36 cellular contexts compared by ENCODE assay signal in the genomic region with DNA sequence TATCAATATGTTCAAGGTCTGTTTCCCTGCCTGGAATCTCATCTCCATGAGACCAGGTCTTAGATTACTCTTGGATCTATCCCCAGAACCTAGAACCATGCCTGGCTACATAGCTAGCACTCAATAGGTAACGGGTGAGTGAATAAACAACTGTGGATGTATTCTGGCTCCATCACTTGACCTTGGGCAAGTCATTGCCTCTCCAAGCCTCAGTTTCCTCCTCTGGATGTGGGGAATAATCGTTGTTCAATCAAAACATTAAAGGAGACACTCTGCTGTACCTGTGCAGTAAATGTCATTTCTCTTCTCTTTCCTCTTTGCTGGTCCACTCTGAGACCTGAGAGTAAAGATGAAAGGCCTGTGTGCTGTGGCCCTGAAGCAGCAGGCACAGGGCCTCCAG.
"Had no signal": no experiment of that assay in that cellular context is flagged by ENCODE, and none has a peak within 500 bp of the region (broad histone marks: within the 10 kb centered on the region; RNA-seq: fewer than 3 reads in every experiment).

No MANE protein-coding gene starts in this region.

- ATAC-seq: activated CD8-positive, alpha-beta T cell treated with anti-CD3 and anti-CD28 coated beads for 36 hours; activated naive CD4-positive, alpha-beta T cell treated with anti-CD3 and anti-CD28 coated beads, Interleukin-2, amount 50 U/mL, for 72 hours; activated T-cell treated with anti-CD3 and anti-CD28 coated beads, Interleukin-2, amount 50 U/mL, for 4 hours; activated T-cell treated with anti-CD3 and anti-CD28 coated beads, Interleukin-2, amount 50 U/mL, for 72 hours; activated T-helper 17 cell treated with anti-CD3 and anti-CD28 coated beads, Interleukin-2, amount 50 U/mL, for 72 hours; body of pancreas had no signal

- H3K9me3 Mint-ChIP-seq: activated B cell treated with CpG ODN at 0.5 μM for 24 hours; activated CD4-positive, alpha-beta memory T cell treated with anti-CD3 and anti-CD28 coated beads for 36 hours; activated CD4-positive, alpha-beta T cell treated with anti-CD3 and anti-CD28 coated beads, Interleukin-2, amount 10 ng/mL, durations not matched to agents 24 days and 14 days; activated CD8-positive, alpha-beta T cell treated with anti-CD3 and anti-CD28 coated beads for 36 hours; activated naive CD4-positive, alpha-beta T cell treated with anti-CD3 and anti-CD28 coated beads for 36 hours; activated naive CD4-positive, alpha-beta T cell treated with anti-CD3 and anti-CD28 coated beads, Interleukin-2, amount 50 U/mL, for 72 hours; activated naive CD8-positive, alpha-beta T cell treated with anti-CD3 and anti-CD28 coated beads for 36 hours; activated T-cell treated with anti-CD3 and anti-CD28 coated beads, Interleukin-2, amount 50 U/mL, for 4 hours; activated T-cell treated with anti-CD3 and anti-CD28 coated beads, Interleukin-2, amount 50 U/mL, for 72 hours; activated T-helper 1 cell treated with anti-CD3 and anti-CD28 coated beads, Interleukin-12 subunit alpha, Interleukin-12 subunit beta, Interleukin-2, Interleukin-4 antibody, amounts not matched to agents 30 ng/mL and 10 ng/mL and 1 ng/mL, durations not matched to agents 14 hours and 24 hours and 36 hours; activated T-helper 17 cell treated with anti-CD3 and anti-CD28 coated beads, Interleukin-2, amount 50 U/mL, for 72 hours; central memory CD8-positive, alpha-beta T cell; T-helper 1 cell treated with Interleukin-12 subunit alpha and Interleukin-12 subunit beta and Interleukin-4 antibody, amounts not matched to agents 30 μg/mL and 1 μg/mL, for 36 hours; T-helper 2 cell treated with Interferon-gamma antibody and Interleukin-4, amounts not matched to agents 5 μg/mL and 100 μg/mL, for 36 hours had no signal

- H3K9me3 ChIP-seq: adrenal gland, body of pancreas, breast epithelium had no signal

- H3K36me3 Mint-ChIP-seq: activated CD4-positive, alpha-beta memory T cell treated with anti-CD3 and anti-CD28 coated beads for 36 hours; activated naive CD4-positive, alpha-beta T cell treated with anti-CD3 and anti-CD28 coated beads, Interleukin-2, amount 50 U/mL, for 72 hours; activated naive CD8-positive, alpha-beta T cell treated with anti-CD3 and anti-CD28 coated beads for 36 hours had no signal

- H3K4me1 Mint-ChIP-seq: activated B cell treated with CpG ODN at 0.5 μM for 24 hours; activated CD4-positive, alpha-beta T cell treated with anti-CD3 and anti-CD28 coated beads, Interleukin-2, amount 10 ng/mL, durations not matched to agents 24 days and 14 days; activated naive CD8-positive, alpha-beta T cell treated with anti-CD3 and anti-CD28 coated beads for 36 hours; activated T-helper 17 cell treated with anti-CD3 and anti-CD28 coated beads, Interleukin-2, amount 50 U/mL, for 72 hours; central memory CD8-positive, alpha-beta T cell had no signal

- H3K27me3 ChIP-seq: adrenal gland, body of pancreas, brain microvascular endothelial cell, breast epithelium had no signal

- H3K27ac ChIP-seq: adrenal gland, body of pancreas, brain microvascular endothelial cell, breast epithelium, VCaP had no signal

- H3K36me3 ChIP-seq: adrenal gland, brain microvascular endothelial cell, breast epithelium had no signal

- H3K4me1 ChIP-seq: adrenal gland, body of pancreas, breast epithelium had no signal

- H3K27ac Mint-ChIP-seq: activated B cell treated with CpG ODN at 0.5 μM for 24 hours; activated CD4-positive, alpha-beta memory T cell treated with anti-CD3 and anti-CD28 coated beads for 36 hours; activated CD4-positive, alpha-beta T cell treated with anti-CD3 and anti-CD28 coated beads, Interleukin-2, amount 10 ng/mL, durations not matched to agents 24 days and 14 days; activated CD8-positive, alpha-beta T cell treated with anti-CD3 and anti-CD28 coated beads for 36 hours; activated naive CD4-positive, alpha-beta T cell treated with anti-CD3 and anti-CD28 coated beads for 36 hours; activated naive CD4-positive, alpha-beta T cell treated with anti-CD3 and anti-CD28 coated beads, Interleukin-2, amount 50 U/mL, for 72 hours; activated naive CD8-positive, alpha-beta T cell treated with anti-CD3 and anti-CD28 coated beads for 36 hours; activated T-cell treated with anti-CD3 and anti-CD28 coated beads, Interleukin-2, amount 50 U/mL, for 72 hours; activated T-helper 1 cell treated with anti-CD3 and anti-CD28 coated beads, Interleukin-12 subunit alpha, Interleukin-12 subunit beta, Interleukin-2, Interleukin-4 antibody, amounts not matched to agents 30 ng/mL and 10 ng/mL and 1 ng/mL, durations not matched to agents 14 hours and 24 hours and 36 hours; activated T-helper 17 cell treated with anti-CD3 and anti-CD28 coated beads, Interleukin-2, amount 50 U/mL, for 72 hours; T-helper 2 cell treated with Interferon-gamma antibody and Interleukin-4, amounts not matched to agents 5 μg/mL and 100 μg/mL, for 36 hours had no signal

- H3K4me3 Mint-ChIP-seq: activated B cell treated with CpG ODN at 0.5 μM for 24 hours; activated CD4-positive, alpha-beta memory T cell treated with anti-CD3 and anti-CD28 coated beads for 36 hours; activated CD4-positive, alpha-beta T cell treated with anti-CD3 and anti-CD28 coated beads, Interleukin-2, amount 10 ng/mL, durations not matched to agents 24 days and 14 days; activated CD8-positive, alpha-beta T cell treated with anti-CD3 and anti-CD28 coated beads for 36 hours; activated naive CD4-positive, alpha-beta T cell treated with anti-CD3 and anti-CD28 coated beads for 36 hours; activated naive CD8-positive, alpha-beta T cell treated with anti-CD3 and anti-CD28 coated beads for 36 hours; activated T-cell treated with anti-CD3 and anti-CD28 coated beads, Interleukin-2, amount 50 U/mL, for 4 hours; activated T-cell treated with anti-CD3 and anti-CD28 coated beads, Interleukin-2, amount 50 U/mL, for 72 hours; activated T-helper 1 cell treated with anti-CD3 and anti-CD28 coated beads, Interleukin-12 subunit alpha, Interleukin-12 subunit beta, Interleukin-2, Interleukin-4 antibody, amounts not matched to agents 30 ng/mL and 10 ng/mL and 1 ng/mL, durations not matched to agents 14 hours and 24 hours and 36 hours; activated T-helper 17 cell treated with anti-CD3 and anti-CD28 coated beads, Interleukin-2, amount 50 U/mL, for 72 hours; central memory CD8-positive, alpha-beta T cell; T-helper 1 cell treated with Interleukin-12 subunit alpha and Interleukin-12 subunit beta and Interleukin-4 antibody, amounts not matched to agents 30 μg/mL and 1 μg/mL, for 36 hours; T-helper 2 cell treated with Interferon-gamma antibody and Interleukin-4, amounts not matched to agents 5 μg/mL and 100 μg/mL, for 36 hours had no signal

- H3K4me3 ChIP-seq: adrenal gland, body of pancreas, breast epithelium had no signal

- DNase-seq: activated B cell treated with CpG ODN at 0.5 μM for 24 hours; activated CD4-positive, alpha-beta memory T cell treated with anti-CD3 and anti-CD28 coated beads for 36 hours; activated CD4-positive, alpha-beta T cell treated with anti-CD3 and anti-CD28 coated beads for 4 hours; activated CD4-positive, alpha-beta T cell treated with anti-CD3 and anti-CD28 coated beads, Interleukin-2, amount 10 ng/mL, durations not matched to agents 24 days and 14 days; activated CD4-positive, alpha-beta T cell treated with anti-CD3 and anti-CD28 coated beads, Interleukin-2, amount 50 U/mL, for 1 hour; activated CD4-positive, alpha-beta T cell treated with anti-CD3 and anti-CD28 coated beads, Interleukin-2, amount 50 U/mL, for 4 hours; activated CD4-positive, CD25-positive, alpha-beta regulatory T cell treated with anti-CD3 and anti-CD28 coated beads, Interleukin-2, amount 50 U/mL, for 72 hours; activated CD8-positive, alpha-beta memory T cell treated with anti-CD3 and anti-CD28 coated beads, Interleukin-2, amount 50 U/mL, for 4 hours; activated CD8-positive, alpha-beta T cell treated with anti-CD3 and anti-CD28 coated beads for 36 hours; activated effector memory CD4-positive, alpha-beta T cell treated with anti-CD3 and anti-CD28 coated beads, Interleukin-2, amount 50 U/mL, for 16 hours; activated gamma-delta T cell treated with Interleukin-2 at 50 U/mL for 16 hours; activated naive CD4-positive, alpha-beta T cell; activated naive CD4-positive, alpha-beta T cell treated with anti-CD3 and anti-CD28 coated beads for 36 hours; activated naive CD4-positive, alpha-beta T cell treated with anti-CD3 and anti-CD28 coated beads, Interleukin-2, amount 50 U/mL, for 16 hours; activated naive CD8-positive, alpha-beta T cell treated with anti-CD3 and anti-CD28 coated beads for 36 hours; activated T-cell treated with anti-CD3 and anti-CD28 coated beads for 4 hours; activated T-cell treated with anti-CD3 and anti-CD28 coated beads, Interleukin-2, amount 50 U/mL, for 1 hour; activated T-cell treated with anti-CD3 and anti-CD28 coated beads, Interleukin-2, amount 50 U/mL, for 4 hours; activated T-cell treated with anti-CD3 and anti-CD28 coated beads, Interleukin-2, amount 50 U/mL, for 72 hours; adrenal gland; amniotic stem cell; aorta; body of pancreas; brain microvascular endothelial cell; SW 1271; T-helper 1 cell; T-helper 2 cell; T-helper 9 cell had no signal
